ENCODE assay signal across 8 cellular contexts in the genomic region with DNA sequence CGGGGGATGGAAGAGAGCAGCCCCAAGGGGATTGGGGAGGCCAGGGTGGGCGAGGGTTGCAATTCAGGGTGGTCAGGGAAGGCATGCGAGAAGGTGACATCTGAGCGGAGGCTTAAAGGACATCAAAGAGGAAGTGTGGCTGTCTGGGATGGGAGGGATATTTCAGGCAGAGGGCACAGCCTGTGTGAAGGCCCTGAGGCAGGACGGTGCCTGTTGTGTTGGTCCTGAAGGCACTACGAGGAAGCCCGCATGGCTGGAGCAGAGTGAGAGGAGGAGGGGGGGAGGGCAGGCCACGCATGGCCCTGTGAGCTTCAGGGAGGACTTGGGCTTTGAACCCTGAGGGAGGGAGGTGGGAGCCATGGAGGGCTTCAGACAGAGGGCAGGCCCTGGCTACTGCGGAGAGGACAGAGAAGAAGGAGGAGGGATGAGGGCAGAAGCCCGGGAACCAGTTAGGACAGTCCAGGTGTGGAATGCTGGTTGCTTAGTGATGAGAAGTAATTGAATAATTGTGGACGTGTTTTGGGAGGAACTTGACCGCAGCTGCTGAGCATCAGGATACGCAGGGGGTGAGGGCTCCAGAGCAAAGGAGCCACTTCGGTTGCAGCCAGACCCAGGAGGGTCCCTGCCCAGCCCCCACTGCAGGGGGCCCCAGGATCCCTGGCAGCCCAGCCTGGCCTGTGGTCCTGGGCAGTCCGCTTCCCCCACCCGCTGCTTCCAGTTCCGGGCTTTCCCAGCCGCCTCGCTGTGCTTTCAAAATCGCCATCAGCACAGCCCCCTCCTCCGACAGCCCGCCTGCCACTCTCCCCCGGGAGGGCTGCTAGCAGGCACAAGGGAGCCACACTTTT. TPM values are rescaled to one million over a fixed set of nuclear protein-coding genes. Genes with fewer than 3 reads are reported as not detected.
DNase-seq lines count a peak whose midpoint lies in the region; ATAC-seq, FAIRE-seq and TF ChIP-seq lines count a peak whose summit lies in the region.

No MANE protein-coding gene starts in this region.

- DNase-seq in H54 (ENCODE audit: insufficient read length, low spot score): peak; percentile 91
- peak; percentile 53 for DNase-seq in NCI-H774 (lab: John Stamatoyannopoulos, UW)
- peak; percentile 40 for DNase-seq in midbrain (lab: John Stamatoyannopoulos, UW)
- no peak for DNase-seq in activated CD8-positive, alpha-beta T cell treated with anti-CD3 and anti-CD28 coated beads for 36 hours

- no peak for TF ChIP-seq CTCF in activated CD8-positive, alpha-beta T cell treated with anti-CD3 and anti-CD28 coated beads for 36 hours (IDR thresholded peaks at IDR 0.05)

- no peaks in the 10 kb centered on the region for H3K9me3 Mint-ChIP-seq in activated CD8-positive, alpha-beta T cell treated with anti-CD3 and anti-CD28 coated beads for 36 hours

- H3K4me1 ChIP-seq in esophagus (ENCODE audit: control insufficient read depth in 2 of 2, insufficient read depth in 2 of 2, low read length in 1 of 2): peaks cover 9 to 12% of the 10 kb centered on the region in 2 donors

- no peaks in the 10 kb centered on the region for H3K4me1 Mint-ChIP-seq in activated CD8-positive, alpha-beta T cell treated with anti-CD3 and anti-CD28 coated beads for 36 hours (ENCODE audit: low read depth)

- no peaks in the 10 kb centered on the region for H3K36me3 ChIP-seq in esophagus (ENCODE audit: control insufficient read depth in 2 of 2, insufficient read depth in 2 of 2, low read length in 1 of 2)

- no peaks in the 10 kb centered on the region for H3K27me3 ChIP-seq in esophagus (ENCODE audit: control insufficient read depth in 1 of 2, insufficient read depth in 2 of 2, low read length in 2 of 2)

- peak overlapping the region; percentile 83 to 86 for H3K27ac ChIP-seq in esophagus (ENCODE audit: low read depth in 2 of 2, low read length in 1 of 2)

- no peak overlapping the region for H3K27ac Mint-ChIP-seq in activated CD8-positive, alpha-beta T cell treated with anti-CD3 and anti-CD28 coated beads for 36 hours

- POLR2A ChIA-PET in activated CD8-positive, alpha-beta T cell treated with anti-CD3 and anti-CD28 coated beads for 36 hours (lab: Charles Lee): no interaction called here

- CTCF ChIA-PET in activated CD8-positive, alpha-beta T cell treated with anti-CD3 and anti-CD28 coated beads for 36 hours (lab: Charles Lee): no interaction called here

- no peak for TF ChIP-seq POLR2A in H54 (IDR thresholded peaks at IDR 0.05; ENCODE audit: low read depth, low read length)

- WGBS in esophagus, 2 donors: 6 to 12% methylated on average over 18 to 23 of the region's 23 CpGs

- H3K4me3 ChIP-seq in esophagus (ENCODE audit: low read depth in 1 of 2, low read length in 2 of 2): peak overlapping the region; percentile 12 to 23

- no peak for FAIRE-seq in H54 (lab: Jason Lieb, UNC)

- H3K9me3 ChIP-seq in esophagus (ENCODE audit: control insufficient read depth in 2 of 2, insufficient read depth in 1 of 2, low read depth in 1 of 2, low read length in 1 of 2): no peaks in the 10 kb centered on the region

- H3K27me3 Mint-ChIP-seq in activated CD8-positive, alpha-beta T cell treated with anti-CD3 and anti-CD28 coated beads for 36 hours: peaks cover 13% of the 10 kb centered on the region

- ATAC-seq in HG02623 (IDR thresholded peaks at IDR 0.05; ENCODE audit: unreplicated experiment) (no peak), HG03196 (IDR thresholded peaks at IDR 0.05; ENCODE audit: unreplicated experiment) (no peak), GM21737 (IDR thresholded peaks at IDR 0.05; ENCODE audit: unreplicated experiment) (no peak)
- no peak for ATAC-seq in activated CD8-positive, alpha-beta T cell treated with anti-CD3 and anti-CD28 coated beads for 36 hours

- no peak overlapping the region for H3K4me3 Mint-ChIP-seq in activated CD8-positive, alpha-beta T cell treated with anti-CD3 and anti-CD28 coated beads for 36 hours

- intact Hi-C loops in activated CD8-positive, alpha-beta T cell treated with anti-CD3 and anti-CD28 coated beads for 36 hours (cut with micrococcal nuclease): no loop called here

- H3K36me3 Mint-ChIP-seq in activated CD8-positive, alpha-beta T cell treated with anti-CD3 and anti-CD28 coated beads for 36 hours (ENCODE audit: low read depth): no peaks in the 10 kb centered on the region

RNA-seq across cellular contexts. Expression of a gene that starts 6.2 kb away (rescaled TPM):
- 1 to 10 TPM; 1.1 to 2.6 TPM for polyA plus RNA-seq in esophagus
- total RNA-seq in activated CD8-positive, alpha-beta T cell treated with anti-CD3 and anti-CD28 coated beads for 36 hours: 1 to 10 TPM; 3.5 to 5.1 TPM

RNA-seq across cellular contexts. Expression of a gene that starts 38.8 kb away (rescaled TPM):
- 1 to 10 TPM; 2.6 TPM for polyA plus RNA-seq in esophagus
- total RNA-seq in activated CD8-positive, alpha-beta T cell treated with anti-CD3 and anti-CD28 coated beads for 36 hours: 1 to 10 TPM; 2.6 to 2.8 TPM

RNA-seq across cellular contexts. Expression of a gene that starts 45.5 kb away (rescaled TPM):
- 10 to 100 TPM; 10.1 to 16.0 TPM for polyA plus RNA-seq in esophagus
- total RNA-seq in activated CD8-positive, alpha-beta T cell treated with anti-CD3 and anti-CD28 coated beads for 36 hours: 1 to 10 TPM; 2.8 to 3.0 TPM
